37 cellular contexts compared by ENCODE assay signal in genomic region chr20:31488171-31488570, GRCh38. TPM values are rescaled to one million over a fixed set of nuclear protein-coding genes. Genes with fewer than 3 reads are reported as not detected.
"Had no signal": no experiment of that assay in that cellular context is flagged by ENCODE, and none has a peak within 500 bp of the region (broad histone marks: within the 10 kb centered on the region; RNA-seq: fewer than 3 reads in every experiment).

No MANE protein-coding gene starts in this region.

- H3K4me1 Mint-ChIP-seq: activated T-helper 17 cell treated with anti-CD3 and anti-CD28 coated beads, Interleukin-2, amount 50 U/mL, for 72 hours; central memory CD8-positive, alpha-beta T cell had no signal

- DNase-seq: activated CD4-positive, alpha-beta T cell treated with anti-CD3 and anti-CD28 coated beads, Interleukin-2, amount 10 ng/mL, durations not matched to agents 24 days and 14 days; activated CD4-positive, alpha-beta T cell treated with anti-CD3 and anti-CD28 coated beads, Interleukin-2, amount 50 U/mL, for 4 hours; activated CD4-positive, CD25-positive, alpha-beta regulatory T cell; activated CD8-positive, alpha-beta T cell treated with anti-CD3 and anti-CD28 coated beads for 36 hours; activated effector memory CD4-positive, alpha-beta T cell treated with anti-CD3 and anti-CD28 coated beads, Interleukin-2, amount 50 U/mL, for 16 hours; activated naive CD4-positive, alpha-beta T cell; activated naive CD4-positive, alpha-beta T cell treated with anti-CD3 and anti-CD28 coated beads, Interleukin-2, amount 50 U/mL, for 16 hours; activated naive CD8-positive, alpha-beta T cell treated with anti-CD3 and anti-CD28 coated beads for 36 hours; activated T-cell treated with anti-CD3 and anti-CD28 coated beads, Interleukin-2, amount 50 U/mL, for 1 hour; activated T-cell treated with anti-CD3 and anti-CD28 coated beads, Interleukin-2, amount 50 U/mL, for 72 hours; amniotic stem cell; aorta; Kasumi-1; KG1; MM.1S; MV-4-11; NCI-H1092; NCI-H1436 treated with DMSO at 0.1 percent for 48 hours; NCI-H187 treated with DMSO at 0.1 percent for 48 hours; NCI-H2081; NCI-H2227 treated with DMSO at 0.1 percent for 48 hours; NCI-H446; NCI-H510A treated with DMSO at 0.1 percent for 48 hours; NCI-H748 treated with DMSO at 0.1 percent for 48 hours; NK-92 treated with Interleukin-12 subunit alpha and Interleukin-12 subunit beta, amount 100 ng/mL, for 24 hours; PC-9; Right ventricle myocardium superior; SW 1271; T1000; WERI-Rb-1 had no signal

- H3K4me3 Mint-ChIP-seq: activated CD4-positive, alpha-beta T cell treated with anti-CD3 and anti-CD28 coated beads, Interleukin-2, amount 10 ng/mL, durations not matched to agents 24 days and 14 days; activated CD8-positive, alpha-beta T cell treated with anti-CD3 and anti-CD28 coated beads for 36 hours; activated naive CD8-positive, alpha-beta T cell treated with anti-CD3 and anti-CD28 coated beads for 36 hours; activated T-cell treated with anti-CD3 and anti-CD28 coated beads, Interleukin-2, amount 50 U/mL, for 72 hours; activated T-helper 17 cell treated with anti-CD3 and anti-CD28 coated beads, Interleukin-2, amount 50 U/mL, for 72 hours; central memory CD8-positive, alpha-beta T cell had no signal

- H3K27ac ChIP-seq: cardiac muscle cell, PC-9, WERI-Rb-1 had no signal

- H3K27me3 ChIP-seq: cardiac muscle cell had no signal

- H3K9me3 Mint-ChIP-seq: activated CD4-positive, alpha-beta T cell treated with anti-CD3 and anti-CD28 coated beads, Interleukin-2, amount 10 ng/mL, durations not matched to agents 24 days and 14 days; activated CD8-positive, alpha-beta T cell treated with anti-CD3 and anti-CD28 coated beads for 36 hours; activated naive CD8-positive, alpha-beta T cell treated with anti-CD3 and anti-CD28 coated beads for 36 hours; activated T-cell treated with anti-CD3 and anti-CD28 coated beads, Interleukin-2, amount 50 U/mL, for 72 hours; activated T-helper 17 cell treated with anti-CD3 and anti-CD28 coated beads, Interleukin-2, amount 50 U/mL, for 72 hours; central memory CD8-positive, alpha-beta T cell had no signal

- H3K27ac Mint-ChIP-seq: activated CD4-positive, alpha-beta T cell treated with anti-CD3 and anti-CD28 coated beads, Interleukin-2, amount 10 ng/mL, durations not matched to agents 24 days and 14 days; activated CD8-positive, alpha-beta T cell treated with anti-CD3 and anti-CD28 coated beads for 36 hours; activated naive CD8-positive, alpha-beta T cell treated with anti-CD3 and anti-CD28 coated beads for 36 hours; activated T-cell treated with anti-CD3 and anti-CD28 coated beads, Interleukin-2, amount 50 U/mL, for 72 hours; activated T-helper 17 cell treated with anti-CD3 and anti-CD28 coated beads, Interleukin-2, amount 50 U/mL, for 72 hours had no signal

- H3K36me3 ChIP-seq: cardiac muscle cell, WERI-Rb-1 had no signal

- H3K4me3 ChIP-seq: cardiac muscle cell, PC-9 had no signal

- ATAC-seq: activated CD8-positive, alpha-beta T cell treated with anti-CD3 and anti-CD28 coated beads for 36 hours; activated T-cell treated with anti-CD3 and anti-CD28 coated beads, Interleukin-2, amount 50 U/mL, for 72 hours; activated T-helper 17 cell treated with anti-CD3 and anti-CD28 coated beads, Interleukin-2, amount 50 U/mL, for 72 hours had no signal

RNA-seq across cellular contexts. Expression of gene REM1, which starts 13.1 kb away (rescaled TPM):
- total RNA-seq: activated CD4-positive, alpha-beta T cell treated with anti-CD3 and anti-CD28 coated beads, Interleukin-2, amount 10 ng/mL, durations not matched to agents 24 days and 14 days; activated CD8-positive, alpha-beta memory T cell treated with anti-CD3 and anti-CD28 coated beads for 36 hours; activated CD8-positive, alpha-beta T cell treated with anti-CD3 and anti-CD28 coated beads for 36 hours; activated naive CD8-positive, alpha-beta T cell treated with anti-CD3 and anti-CD28 coated beads for 36 hours; activated T-cell treated with anti-CD3 and anti-CD28 coated beads, Interleukin-2, amount 50 U/mL, for 72 hours; activated T-helper 17 cell treated with anti-CD3 and anti-CD28 coated beads, Interleukin-2, amount 50 U/mL, for 72 hours; cardiac muscle cell; OCI-LY7; PC-9; T-helper 1 cell treated with Interleukin-12 subunit alpha and Interleukin-12 subunit beta and Interleukin-4 antibody, amounts not matched to agents 30 ng/mL and 1 ng/mL, for 36 hours; T-helper 2 cell treated with Interferon-gamma antibody and Interleukin-4, amounts not matched to agents 100 ng/mL and 5 ng/mL, for 36 hours had no signal
- polyA plus RNA-seq: cardiac muscle cell had no signal

RNA-seq across cellular contexts. Expression of gene DEFB124, which starts 13.2 kb away (rescaled TPM):
- total RNA-seq: activated CD4-positive, alpha-beta T cell treated with anti-CD3 and anti-CD28 coated beads, Interleukin-2, amount 10 ng/mL, durations not matched to agents 24 days and 14 days; activated CD8-positive, alpha-beta memory T cell treated with anti-CD3 and anti-CD28 coated beads for 36 hours; activated CD8-positive, alpha-beta T cell treated with anti-CD3 and anti-CD28 coated beads for 36 hours; activated naive CD8-positive, alpha-beta T cell treated with anti-CD3 and anti-CD28 coated beads for 36 hours; activated T-cell treated with anti-CD3 and anti-CD28 coated beads, Interleukin-2, amount 50 U/mL, for 72 hours; activated T-helper 17 cell treated with anti-CD3 and anti-CD28 coated beads, Interleukin-2, amount 50 U/mL, for 72 hours; cardiac muscle cell; OCI-LY7; PC-9; Right ventricle myocardium superior; T-helper 1 cell treated with Interleukin-12 subunit alpha and Interleukin-12 subunit beta and Interleukin-4 antibody, amounts not matched to agents 30 ng/mL and 1 ng/mL, for 36 hours; T-helper 2 cell treated with Interferon-gamma antibody and Interleukin-4, amounts not matched to agents 100 ng/mL and 5 ng/mL, for 36 hours had no signal
- polyA plus RNA-seq: aorta, cardiac muscle cell had no signal

RNA-seq across cellular contexts. Expression of gene DEFB123, which starts 47.7 kb away (rescaled TPM):
- total RNA-seq: activated CD4-positive, alpha-beta T cell treated with anti-CD3 and anti-CD28 coated beads, Interleukin-2, amount 10 ng/mL, durations not matched to agents 24 days and 14 days; activated CD8-positive, alpha-beta memory T cell treated with anti-CD3 and anti-CD28 coated beads for 36 hours; activated CD8-positive, alpha-beta T cell treated with anti-CD3 and anti-CD28 coated beads for 36 hours; activated naive CD8-positive, alpha-beta T cell treated with anti-CD3 and anti-CD28 coated beads for 36 hours; activated T-cell treated with anti-CD3 and anti-CD28 coated beads, Interleukin-2, amount 50 U/mL, for 72 hours; activated T-helper 17 cell treated with anti-CD3 and anti-CD28 coated beads, Interleukin-2, amount 50 U/mL, for 72 hours; aorta; cardiac muscle cell; OCI-LY7; PC-9; Right ventricle myocardium superior; T-helper 1 cell treated with Interleukin-12 subunit alpha and Interleukin-12 subunit beta and Interleukin-4 antibody, amounts not matched to agents 30 ng/mL and 1 ng/mL, for 36 hours; T-helper 2 cell treated with Interferon-gamma antibody and Interleukin-4, amounts not matched to agents 100 ng/mL and 5 ng/mL, for 36 hours had no signal
- polyA plus RNA-seq: aorta, cardiac muscle cell had no signal
